Comparison of ENCODE assay signal across 29 cellular contexts in genomic region chr7:45390180-45390579, GRCh38.
"Had no signal": no experiment of that assay in that cellular context is flagged by ENCODE, and none has a peak within 500 bp of the region (broad histone marks: within the 10 kb centered on the region; RNA-seq: fewer than 3 reads in every experiment).

No MANE protein-coding gene starts in this region.

- DNase-seq: activated CD4-positive, alpha-beta memory T cell treated with anti-CD3 and anti-CD28 coated beads for 36 hours; activated CD4-positive, alpha-beta T cell treated with anti-CD3 and anti-CD28 coated beads for 1 hour; activated CD4-positive, alpha-beta T cell treated with anti-CD3 and anti-CD28 coated beads for 4 hours; activated CD8-positive, alpha-beta memory T cell treated with anti-CD3 and anti-CD28 coated beads, Interleukin-2, amount 10 ng/mL, durations not matched to agents 7 days and 5 days; activated CD8-positive, alpha-beta memory T cell treated with anti-CD3 and anti-CD28 coated beads, Interleukin-2, amount 50 U/mL, for 4 hours; activated CD8-positive, alpha-beta T cell treated with anti-CD3 and anti-CD28 coated beads, Interleukin-2, amount 10 ng/mL, durations not matched to agents 7 days and 5 days; activated effector memory CD4-positive, alpha-beta T cell treated with anti-CD3 and anti-CD28 coated beads, Interleukin-2, amount 50 U/mL, for 16 hours; activated naive CD4-positive, alpha-beta T cell treated with anti-CD3 and anti-CD28 coated beads for 36 hours; activated naive CD8-positive, alpha-beta T cell treated with anti-CD3 and anti-CD28 coated beads for 36 hours; activated naive CD8-positive, alpha-beta T cell treated with anti-CD3 and anti-CD28 coated beads, Interleukin-2, amount 50 U/mL, for 24 hours; activated T-cell treated with anti-CD3 and anti-CD28 coated beads, Interleukin-2, amount 50 U/mL, for 1 hour; activated T-cell treated with anti-CD3 and anti-CD28 coated beads, Interleukin-2, amount 50 U/mL, for 48 hours; adrenal gland; amygdala; aorta; body of pancreas; dorsolateral prefrontal cortex; effector CD4-positive, alpha-beta T cell; effector memory CD8-positive, alpha-beta T cell; erythroblast; foreskin keratinocyte; gastrocnemius medialis; T-helper 2 cell had no signal

- H3K9me3 ChIP-seq: adrenal gland, gastrocnemius medialis had no signal

- H3K4me3 ChIP-seq: adrenal gland, body of pancreas, cardiac muscle cell, coronary artery, dorsolateral prefrontal cortex, esophagus muscularis mucosa, gastrocnemius medialis had no signal

- ATAC-seq: activated CD8-positive, alpha-beta memory T cell treated with anti-CD3 and anti-CD28 coated beads, Interleukin-2, amount 10 ng/mL, durations not matched to agents 7 days and 5 days; activated CD8-positive, alpha-beta T cell treated with anti-CD3 and anti-CD28 coated beads, Interleukin-2, amount 10 ng/mL, durations not matched to agents 7 days and 5 days; activated naive CD8-positive, alpha-beta T cell treated with anti-CD3 and anti-CD28 coated beads, Interleukin-2, amount 50 U/mL, for 24 hours; body of pancreas; effector memory CD8-positive, alpha-beta T cell; foreskin keratinocyte; gastrocnemius medialis; WTC11 had no signal

- H3K36me3 ChIP-seq: adrenal gland, cardiac muscle cell, esophagus muscularis mucosa, gastrocnemius medialis had no signal

- H3K27me3 ChIP-seq: adrenal gland, body of pancreas, cardiac muscle cell, dorsolateral prefrontal cortex, foreskin keratinocyte, gastrocnemius medialis had no signal

- H3K27ac ChIP-seq: adrenal gland, body of pancreas, cardiac muscle cell, coronary artery, dorsolateral prefrontal cortex, esophagus muscularis mucosa, foreskin keratinocyte, gastrocnemius medialis, VCaP had no signal

- H3K4me1 ChIP-seq: adrenal gland, body of pancreas, esophagus muscularis mucosa, foreskin keratinocyte, gastrocnemius medialis had no signal

- FAIRE-seq: TTC549 had no signal
